Comparison of ENCODE assay signal across 1 cellular context in the genomic region with DNA sequence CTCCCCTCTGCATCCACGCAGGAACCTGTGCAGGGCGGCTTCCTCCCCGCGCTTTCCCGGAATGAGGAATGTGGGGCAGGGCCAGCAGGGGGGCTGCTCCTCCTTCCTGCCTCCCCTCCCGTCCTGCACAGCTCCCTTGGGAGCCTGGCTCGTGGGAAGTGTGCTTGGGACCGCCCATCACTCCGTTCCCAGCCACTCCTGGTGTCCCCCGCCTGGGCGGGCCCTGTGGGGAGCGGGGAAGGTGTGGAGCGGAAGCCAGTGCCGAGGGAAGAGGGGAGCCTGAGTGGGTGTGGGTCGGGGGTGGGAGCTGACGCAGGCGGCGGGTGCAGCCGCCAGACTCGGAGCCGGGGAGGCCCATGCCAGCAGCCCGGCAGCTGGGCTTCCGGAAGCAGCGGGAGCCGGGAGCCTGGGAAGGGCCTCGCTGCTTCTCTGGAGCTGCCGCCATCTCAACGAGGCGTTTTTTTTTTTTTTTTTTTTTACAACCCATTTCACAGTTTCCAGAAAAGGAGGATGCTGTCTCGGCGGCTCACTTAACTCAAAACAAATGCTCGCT.
TF ChIP-seq lines count a peak whose summit lies in the region.

No MANE protein-coding gene starts in this region.

TF ChIP-seq in SK-N-SH, 30 proteins besides CTCF, POLR2A, EP300 and RAD21 (continued from another document):
- TF ChIP-seq, protein P1, sequence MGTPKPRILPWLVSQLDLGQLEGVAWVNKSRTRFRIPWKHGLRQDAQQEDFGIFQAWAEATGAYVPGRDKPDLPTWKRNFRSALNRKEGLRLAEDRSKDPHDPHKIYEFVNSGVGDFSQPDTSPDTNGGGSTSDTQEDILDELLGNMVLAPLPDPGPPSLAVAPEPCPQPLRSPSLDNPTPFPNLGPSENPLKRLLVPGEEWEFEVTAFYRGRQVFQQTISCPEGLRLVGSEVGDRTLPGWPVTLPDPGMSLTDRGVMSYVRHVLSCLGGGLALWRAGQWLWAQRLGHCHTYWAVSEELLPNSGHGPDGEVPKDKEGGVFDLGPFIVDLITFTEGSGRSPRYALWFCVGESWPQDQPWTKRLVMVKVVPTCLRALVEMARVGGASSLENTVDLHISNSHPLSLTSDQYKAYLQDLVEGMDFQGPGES (IDR thresholded peaks at IDR 0.05; ENCODE audit: low read depth, low read length) = no peak
- TF ChIP-seq RCOR1 (IDR thresholded peaks at IDR 0.05; ENCODE audit: low read length) (no peak; the same call in 1 of the 2 replicates), RXRA (IDR thresholded peaks at IDR 0.05; ENCODE audit: borderline replicate concordance, low read depth) (no peak), YY1 (IDR thresholded peaks at IDR 0.05; ENCODE audit: low read depth) (peak; percentile 36; the same call in 1 of the 2 replicates), MEF2A (IDR thresholded peaks at IDR 0.05; ENCODE audit: borderline replicate concordance, low read depth) (no peak), TEAD4 (IDR thresholded peaks at IDR 0.05; ENCODE audit: borderline replicate concordance, insufficient read depth) (0 out of 2 replicates have a peak, but pooled peaks have one; percentile 32), POLR2AphosphoS5 (IDR thresholded peaks at IDR 0.05; ENCODE audit: low read depth, low read length) (peak; percentile 74), ELF1 (IDR thresholded peaks at IDR 0.05) (no peak), SIN3A (IDR thresholded peaks at IDR 0.05; ENCODE audit: borderline replicate concordance, low read depth, low read length) (peak; percentile 22; the same call in 1 of the 2 replicates), SMC3 (IDR thresholded peaks at IDR 0.05; ENCODE audit: low read depth, low read length) (no peak)
- TF ChIP-seq, protein P2, sequence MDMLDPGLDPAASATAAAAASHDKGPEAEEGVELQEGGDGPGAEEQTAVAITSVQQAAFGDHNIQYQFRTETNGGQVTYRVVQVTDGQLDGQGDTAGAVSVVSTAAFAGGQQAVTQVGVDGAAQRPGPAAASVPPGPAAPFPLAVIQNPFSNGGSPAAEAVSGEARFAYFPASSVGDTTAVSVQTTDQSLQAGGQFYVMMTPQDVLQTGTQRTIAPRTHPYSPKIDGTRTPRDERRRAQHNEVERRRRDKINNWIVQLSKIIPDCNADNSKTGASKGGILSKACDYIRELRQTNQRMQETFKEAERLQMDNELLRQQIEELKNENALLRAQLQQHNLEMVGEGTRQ (IDR thresholded peaks at IDR 0.05; ENCODE audit: borderline replicate concordance, low read depth, low read length) = no peak
- TF ChIP-seq, protein P3, sequence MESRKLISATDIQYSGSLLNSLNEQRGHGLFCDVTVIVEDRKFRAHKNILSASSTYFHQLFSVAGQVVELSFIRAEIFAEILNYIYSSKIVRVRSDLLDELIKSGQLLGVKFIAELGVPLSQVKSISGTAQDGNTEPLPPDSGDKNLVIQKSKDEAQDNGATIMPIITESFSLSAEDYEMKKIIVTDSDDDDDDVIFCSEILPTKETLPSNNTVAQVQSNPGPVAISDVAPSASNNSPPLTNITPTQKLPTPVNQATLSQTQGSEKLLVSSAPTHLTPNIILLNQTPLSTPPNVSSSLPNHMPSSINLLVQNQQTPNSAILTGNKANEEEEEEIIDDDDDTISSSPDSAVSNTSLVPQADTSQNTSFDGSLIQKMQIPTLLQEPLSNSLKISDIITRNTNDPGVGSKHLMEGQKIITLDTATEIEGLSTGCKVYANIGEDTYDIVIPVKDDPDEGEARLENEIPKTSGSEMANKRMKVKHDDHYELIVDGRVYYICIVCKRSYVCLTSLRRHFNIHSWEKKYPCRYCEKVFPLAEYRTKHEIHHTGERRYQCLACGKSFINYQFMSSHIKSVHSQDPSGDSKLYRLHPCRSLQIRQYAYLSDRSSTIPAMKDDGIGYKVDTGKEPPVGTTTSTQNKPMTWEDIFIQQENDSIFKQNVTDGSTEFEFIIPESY (IDR thresholded peaks at IDR 0.05; ENCODE audit: borderline replicate concordance, low read depth) = no peak
